Comparison of ENCODE assay signal across 10 cellular contexts in the genomic region with DNA sequence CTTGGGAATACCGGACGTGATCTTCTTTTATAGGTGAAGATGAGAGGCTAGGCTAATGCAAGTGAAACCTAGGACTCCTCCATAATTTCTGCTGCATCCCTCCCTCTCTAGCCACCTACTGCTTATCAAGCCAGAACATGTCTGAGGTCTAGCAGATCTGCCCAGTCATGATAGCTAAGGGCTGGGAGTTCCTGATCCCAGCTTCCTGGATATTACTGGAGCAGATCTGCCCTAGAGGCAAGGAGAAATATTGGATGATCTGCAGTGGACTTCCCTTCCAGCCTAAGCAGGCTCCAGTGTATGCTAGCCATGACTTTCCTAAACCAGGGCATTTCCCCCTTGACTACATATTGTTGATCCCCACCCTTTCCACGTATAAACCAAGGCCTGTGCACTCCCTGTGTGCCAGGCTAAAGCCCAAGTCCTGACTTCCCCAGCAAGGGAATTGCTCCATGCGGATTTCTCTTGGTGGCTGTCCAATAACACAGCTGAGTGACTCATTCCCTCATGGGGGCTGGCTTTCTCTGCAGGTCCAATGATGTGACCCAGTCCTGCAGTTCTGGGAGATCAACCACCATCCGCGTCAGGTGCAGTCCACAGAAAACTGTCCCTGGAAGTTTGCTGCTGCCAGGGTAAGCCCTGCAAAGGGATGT. TPM values are rescaled to one million over a fixed set of nuclear protein-coding genes. Genes with fewer than 3 reads are reported as not detected.
DNase-seq lines count a peak whose midpoint lies in the region; ATAC-seq, FAIRE-seq and TF ChIP-seq lines count a peak whose summit lies in the region.
"Had no signal": no experiment of that assay in that cellular context is flagged by ENCODE, and none has a peak within 500 bp of the region (broad histone marks: within the 10 kb centered on the region; RNA-seq: fewer than 3 reads in every experiment).

No MANE protein-coding gene starts in this region.

- in situ Hi-C loops in GM13977 (cut with MboI; ENCODE audit: low pct_unique_long_range_greater_than_20kb, low sequenced_read_pairs, unreplicated experiment): no loop called here

- no peaks in the 10 kb centered on the region for H4K20me1 ChIP-seq in smooth muscle cell (ENCODE audit: low read depth)

- no peak for FAIRE-seq in small intestine (lab: Jason Lieb, UNC)

- H3K36me3 ChIP-seq in heart left ventricle (no peaks in the 10 kb centered on the region), smooth muscle cell (ENCODE audit: low read depth) (no peaks in the 10 kb centered on the region), small intestine (ENCODE audit: control insufficient read depth in 2 of 2, insufficient read depth in 2 of 2, low read length in 2 of 2) (no peaks in the 10 kb centered on the region)

- peak; percentile 84 for DNase-seq in HFFc6
- peak in 2 of 5 donors; percentile 17 to 65 for DNase-seq in heart left ventricle
- no peak for DNase-seq in smooth muscle cell (lab: John Stamatoyannopoulos, UW; ENCODE audit: unreplicated experiment)
- DNase-seq in small intestine: no peak
- DNase-seq in GM13977 (ENCODE audit: low spot score): no peak
- DNase-seq: NCI-H1048 had no signal

- 61 to 81% (median 71%) methylated on average over 6 of the region's 6 CpGs for WGBS in heart left ventricle, 4 donors
- WGBS in smooth muscle cell (ENCODE audit: low lambda C conversion rate): 55% methylated on average over 6 of the region's 6 CpGs
- 68 to 71% (median 69%) methylated on average over 6 of the region's 6 CpGs for WGBS in small intestine, 3 donors

- H3K4me3 Mint-ChIP-seq in HFFc6: peak overlapping the region; percentile 73

- H3K27ac Mint-ChIP-seq in HFFc6: peak overlapping the region; percentile 96

- no peak overlapping the region for H3K4me3 ChIP-seq in heart left ventricle
- H3K4me3 ChIP-seq in smooth muscle cell: no peak overlapping the region
- H3K4me3 ChIP-seq in small intestine (ENCODE audit: low read depth in 1 of 2, low read length in 2 of 2): no peak overlapping the region
- H3K4me3 ChIP-seq: lung had no signal

- no peak for TF ChIP-seq POLR2A in heart left ventricle (IDR thresholded peaks at IDR 0.05)

- H3K36me3 Mint-ChIP-seq in HFFc6 (ENCODE audit: low read depth): no peaks in the 10 kb centered on the region

- peaks cover 41% of the 10 kb centered on the region for H3K4me1 Mint-ChIP-seq in HFFc6 (ENCODE audit: low read depth)

- H3K4me2 ChIP-seq in smooth muscle cell: peak overlapping the region; percentile 77

- no peaks in the 10 kb centered on the region; the same call in none of the 2 replicates for H3K27me3 Mint-ChIP-seq in HFFc6 (ENCODE audit: insufficient read depth)

- H3F3A ChIP-seq in smooth muscle cell (ENCODE audit: low read depth): peaks cover 13% of the 10 kb centered on the region

- H3K9me3 ChIP-seq in heart left ventricle (no peaks in the 10 kb centered on the region), smooth muscle cell (replicated peaks; ENCODE audit: low read depth) (no peaks in the 10 kb centered on the region), small intestine (ENCODE audit: control insufficient read depth, low read depth) (no peaks in the 10 kb centered on the region)

- ATAC-seq in heart left ventricle: peak in 3 of 4 donors; percentile 56 to 70 (median 63)
- ATAC-seq in GM19324 (IDR thresholded peaks at IDR 0.05; ENCODE audit: low FRiP score, unreplicated experiment): no peak
- no peak for ATAC-seq in activated CD4-positive, CD25-positive, alpha-beta regulatory T cell treated with anti-CD3 and anti-CD28 coated beads, Interleukin-2, amount 50 U/mL, for 24 hours

- intact Hi-C loops in heart left ventricle (cut with DNase I): no loop called here

- H3K4me1 ChIP-seq in heart left ventricle: peaks cover 0 to 14% (median 2%) of the 10 kb centered on the region in 12 donors
- peaks cover 13% of the 10 kb centered on the region for H3K4me1 ChIP-seq in smooth muscle cell (ENCODE audit: low read depth)
- H3K4me1 ChIP-seq in small intestine (ENCODE audit: control insufficient read depth in 2 of 2, insufficient read depth in 1 of 2, low read depth in 1 of 2, low read length in 1 of 2): no peaks in the 10 kb centered on the region

- H3K27ac ChIP-seq in angular gyrus (ENCODE audit: low read depth, low read length): peak overlapping the region; percentile 72
- peak overlapping the region in 2 of 12 donors; percentile 20 to 42 for H3K27ac ChIP-seq in heart left ventricle
- peak overlapping the region; percentile 97 for H3K27ac ChIP-seq in smooth muscle cell (ENCODE audit: low read depth)
- no peak overlapping the region for H3K27ac ChIP-seq in small intestine (ENCODE audit: low read depth in 1 of 2, low read length in 1 of 2)

- H2AFZ ChIP-seq in smooth muscle cell (ENCODE audit: low read depth): no peak overlapping the region

- H3K9me3 Mint-ChIP-seq in HFFc6: no peaks in the 10 kb centered on the region

- TF ChIP-seq CTCF in HFFc6 (IDR thresholded peaks at IDR 0.05) (peak; percentile 13; the same call in 1 of the 2 replicates), heart left ventricle (IDR thresholded peaks at IDR 0.05) (no peak), smooth muscle cell (IDR thresholded peaks at IDR 0.05; ENCODE audit: borderline replicate concordance, insufficient read depth, poor library complexity, severe bottlenecking) (no peak), GM13977 (IDR thresholded peaks at IDR 0.05; ENCODE audit: extremely low read depth, insufficient read depth, missing control alignments) (no peak)

- H3K9ac ChIP-seq in smooth muscle cell (ENCODE audit: low read depth): peak overlapping the region; percentile 82

- no peaks in the 10 kb centered on the region for H3K79me2 ChIP-seq in smooth muscle cell (ENCODE audit: low read depth)

- H3K27me3 ChIP-seq in heart left ventricle: no peaks in the 10 kb centered on the region
- H3K27me3 ChIP-seq in smooth muscle cell (ENCODE audit: low read depth): no peaks in the 10 kb centered on the region
- no peaks in the 10 kb centered on the region for H3K27me3 ChIP-seq in small intestine (ENCODE audit: control insufficient read depth in 2 of 2, insufficient read depth in 2 of 2, low read length in 2 of 2)

RNA-seq across cellular contexts. Expression of a gene that starts 15.5 kb away (rescaled TPM):
- total RNA-seq in HFFc6 (2021; fragmentation: NEBNext Ultra II Directional; extraction: Animal tissue kit (Norgen Biotek cat#: 25700)): 100 to 1,000 TPM; 165 to 194 (median 176) TPM
- 100 to 1,000 TPM in 6 of 9 donors, 10 to 100 TPM in 3; 88.5 to 113 (median 102) TPM for total RNA-seq in heart left ventricle
- polyA plus RNA-seq in heart left ventricle: 100 to 1,000 TPM in 1 of 2 donors, 10 to 100 TPM in 1; 41.1 to 179 TPM
- 157 and 164 TPM in 2 replicates for total RNA-seq in smooth muscle cell
- 165 and 176 TPM in 2 replicates for polyA plus RNA-seq in smooth muscle cell
- 100 to 1,000 TPM in 2 of 3 donors, 10 to 100 TPM in 1; 99.1 to 190 (median 159) TPM for polyA plus RNA-seq in small intestine

RNA-seq across cellular contexts. Expression of a gene that starts 51.2 kb away (rescaled TPM):
- total RNA-seq in HFFc6 (2021; fragmentation: NEBNext Ultra II Directional; extraction: Animal tissue kit (Norgen Biotek cat#: 25700)): 1 to 10 TPM; 1.2 to 1.7 (median 1.4) TPM
- total RNA-seq in heart left ventricle (10 to 100 TPM in 1 of 9 donors, 1 to 10 TPM in 8; 2.5 to 11.9 (median 8.6) TPM), smooth muscle cell (2.9 and 3.6 TPM in 2 replicates)
- polyA plus RNA-seq in heart left ventricle (1 to 10 TPM; 1.6 to 2.1 TPM), smooth muscle cell (1.8 and 5.1 TPM in 2 replicates), small intestine (1 to 10 TPM in 1 of 3 donors, under 1 TPM in 2; under 0.01 to 2.7 (median 0.27) TPM)

Comparison
In these comparisons a context has a peak if more than half of its experiments do, and no peak if none do; other contexts are left out.
1. H3K27ac ChIP-seq: peak in angular gyrus (single experiment) and smooth muscle cell (single experiment); none in small intestine (0 of 2).
2. ATAC-seq: peak in heart left ventricle (3 of 4); none in GM19324 (single experiment) and activated CD4-positive, CD25-positive, alpha-beta regulatory T cell treated with anti-CD3 and anti-CD28 coated beads, Interleukin-2, amount 50 U/mL, for 24 hours (0 of 2).